Comparison of ENCODE assay signal across 1 cellular context in the genomic region with DNA sequence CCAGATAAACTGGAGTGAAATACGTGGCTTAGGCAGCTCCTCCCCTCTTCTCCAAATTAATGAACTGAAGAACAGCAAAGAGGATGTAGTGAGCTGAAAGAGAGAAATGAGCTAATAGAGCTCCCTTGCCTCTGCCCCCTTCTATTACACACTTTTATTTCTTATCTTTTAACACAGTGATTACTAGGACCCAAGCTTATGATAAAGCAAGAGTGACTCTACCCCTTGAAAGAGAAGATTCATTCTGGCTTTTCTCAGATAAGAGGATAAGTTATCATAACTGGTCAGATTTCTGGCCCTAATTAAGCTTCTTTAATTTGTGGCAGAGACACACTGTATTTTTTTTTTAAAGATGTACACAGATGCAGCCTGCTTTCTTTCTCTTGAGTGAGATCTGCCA.
TF ChIP-seq lines count a peak whose summit lies in the region.

No MANE protein-coding gene starts in this region.

TF ChIP-seq in GM12878, 131 proteins besides CTCF, POLR2A, EP300 and RAD21:
- no peak for TF ChIP-seq CBX3 (IDR thresholded peaks at IDR 0.05; ENCODE audit: borderline replicate concordance, low read depth)
- no peak for TF ChIP-seq ETV6 (conservative IDR thresholded peaks at IDR 0.05 in 1 of 2, IDR thresholded peaks at IDR 0.05 in 1 of 2; ENCODE audit: borderline replicate concordance in 1 of 2, low read depth in 1 of 2)
- no peak for TF ChIP-seq NR2F1 (conservative IDR thresholded peaks at IDR 0.05)
- no peak for TF ChIP-seq CHD1 (IDR thresholded peaks at IDR 0.05; ENCODE audit: low read depth, low read length)
